Comparison of ENCODE assay signal across 8 cellular contexts in the genomic region with DNA sequence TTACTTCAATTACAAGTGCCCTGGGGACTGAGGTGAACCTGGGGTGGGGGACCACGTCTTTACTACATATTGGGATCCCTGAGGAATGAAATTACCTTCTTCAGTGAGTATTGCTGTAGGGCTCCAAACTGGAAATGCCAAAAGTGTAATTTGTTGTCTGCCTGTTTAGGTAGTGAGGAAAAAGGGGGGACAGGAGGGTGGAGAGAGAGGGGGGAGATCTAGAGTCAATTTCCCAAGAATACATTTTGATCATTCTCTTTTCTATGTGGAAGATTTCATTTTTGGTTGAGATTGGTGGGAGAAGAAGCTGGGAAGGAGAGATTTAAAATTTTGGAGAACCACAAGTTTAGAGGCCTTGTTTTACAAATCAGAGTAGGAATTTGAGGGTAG.
A peak's percentile ranks its signal among the peaks of the same experiment; 100 is the strongest.
DNase-seq lines count a peak whose midpoint lies in the region; ATAC-seq, FAIRE-seq and TF ChIP-seq lines count a peak whose summit lies in the region.

No MANE protein-coding gene starts in this region.

- DNase-seq in Peyer's patch (no peak), epithelial cell of proximal tubule (ENCODE audit: low read depth) (no peak), pancreas (no peak), activated gamma-delta T cell treated with Interleukin-2 at 50 U/mL for 16 hours (no peak), nucleus accumbens (lab: John Stamatoyannopoulos, UW) (no peak), cerebellum (ENCODE audit: low spot score) (no peak)

- H3K36me3 ChIP-seq in ES-I3 (ENCODE audit: insufficient read depth, low read length) (no peaks in the 10 kb centered on the region), Peyer's patch (no peaks in the 10 kb centered on the region), pancreas (no peaks in the 10 kb centered on the region)

- peak overlapping the region; percentile 88 to 92 (median 90) for H3K27ac ChIP-seq in Peyer's patch
- H3K27ac ChIP-seq in pancreas: peak overlapping the region; percentile 96 to 99 (median 98)

- H3K27me3 ChIP-seq in Peyer's patch (no peaks in the 10 kb centered on the region), pancreas (no peaks in the 10 kb centered on the region)

- peak overlapping the region; percentile 50 to 69 (median 63) for H3K4me3 ChIP-seq in Peyer's patch
- peak overlapping the region; percentile 95 for H3K4me3 ChIP-seq in epithelial cell of proximal tubule (ENCODE audit: low read depth, low read length)
- H3K4me3 ChIP-seq in pancreas: peak overlapping the region in 2 of 4 donors; percentile 69 to 72

- H3K4me1 ChIP-seq in ES-I3 (ENCODE audit: insufficient read depth, low read length) (peaks cover 15% of the 10 kb centered on the region), Peyer's patch (peaks cover 2 to 55% (median 5%) of the 10 kb centered on the region in 4 donors), pancreas (peaks cover 4 to 27% (median 13%) of the 10 kb centered on the region in 3 donors)

- FAIRE-seq in pancreas (lab: Jason Lieb, UNC): no peak

- ATAC-seq in pancreas: no peak
- ATAC-seq in HG02981 (IDR thresholded peaks at IDR 0.05; ENCODE audit: unreplicated experiment): no peak

- intact Hi-C loops in pancreas (cut with DNase I): no loop called here

- no peak for TF ChIP-seq POLR2A in Peyer's patch (IDR thresholded peaks at IDR 0.05)

- peak overlapping the region; percentile 86 for H3K9ac ChIP-seq in ES-I3 (ENCODE audit: low read depth, low read length)

- H3K9me3 ChIP-seq in ES-I3 (ENCODE audit: control insufficient read depth, insufficient read depth, low read length) (no peaks in the 10 kb centered on the region), Peyer's patch (no peaks in the 10 kb centered on the region), pancreas (no peaks in the 10 kb centered on the region)

- WGBS in pancreas, 2 donors: 46 to 60% methylated on average over 1 of the region's 1 CpG

- TF ChIP-seq CTCF in Peyer's patch (IDR thresholded peaks at IDR 0.05): no peak
- no peak for TF ChIP-seq CTCF in epithelial cell of proximal tubule (conservative IDR thresholded peaks at IDR 0.05; ENCODE audit: low read depth, low read length)
- no peak for TF ChIP-seq CTCF in pancreas (IDR thresholded peaks at IDR 0.05)
